8 cellular contexts compared by ENCODE assay signal in genomic region chr5:133244242-133244641, GRCh38.
DNase-seq lines count a peak whose midpoint lies in the region; ATAC-seq and TF ChIP-seq lines count a peak whose summit lies in the region.

No MANE protein-coding gene starts in this region.

- H3K36me3 ChIP-seq in RWPE2 (ENCODE audit: low read depth): no peaks in the 10 kb centered on the region

- CTCF ChIA-PET in AG04450 (lab: Charles Lee): interaction anchor here (0.6 to 5.4 kb wide), 2 partner anchors 87 to 133 kb away, joined by 3 to 68 read pairs; no protein-coding TSS in a partner anchor

- no peak overlapping the region for H3K4me3 ChIP-seq in AG04450 (ENCODE audit: low read depth, low read length)
- no peak overlapping the region for H3K4me3 ChIP-seq in RWPE2 (ENCODE audit: severe bottlenecking)

- no peak overlapping the region for H3K4me3 Mint-ChIP-seq in osteocyte (ENCODE audit: unreplicated experiment)
- H3K4me3 Mint-ChIP-seq in type B pancreatic cell: no peak overlapping the region

- H3K4me1 Mint-ChIP-seq in osteocyte (ENCODE audit: unreplicated experiment) (peaks cover 17% of the 10 kb centered on the region), type B pancreatic cell (ENCODE audit: unreplicated experiment) (peaks cover 14% of the 10 kb centered on the region)

- peaks cover 33% of the 10 kb centered on the region for H3K4me1 ChIP-seq in RWPE2 (ENCODE audit: insufficient read depth, poor library complexity, severe bottlenecking)

- no peak for DNase-seq in AG04450 (ENCODE audit: low read depth, low spot score)
- DNase-seq in RWPE2 (ENCODE audit: low spot score): no peak
- DNase-seq in osteocyte (ENCODE audit: extremely low spot score, unreplicated experiment): no peak
- DNase-seq in type B pancreatic cell (ENCODE audit: extremely low spot score, unreplicated experiment): no peak
- DNase-seq in erythroblast (lab: John Stamatoyannopoulos, UW): no peak
- no peak for DNase-seq in omental fat pad (ENCODE audit: low spot score)

- TF ChIP-seq POLR2A in erythroblast (IDR thresholded peaks at IDR 0.05; ENCODE audit: low read length): no peak

- ATAC-seq in GM19023 (IDR thresholded peaks at IDR 0.05; ENCODE audit: unreplicated experiment) (peak; percentile 53), HG03095 (IDR thresholded peaks at IDR 0.05; ENCODE audit: unreplicated experiment) (peak; percentile 46), RWPE2 (ENCODE audit: low read depth) (no peak), omental fat pad (ENCODE audit: low FRiP score) (no peak)

- TF ChIP-seq CTCF in AG04450 (IDR thresholded peaks at IDR 0.05; ENCODE audit: low read depth, low read length) (no peak), RWPE2 (IDR thresholded peaks at IDR 0.05; ENCODE audit: poor library complexity, severe bottlenecking) (no peak), osteocyte (IDR thresholded peaks at IDR 0.05) (no peak), type B pancreatic cell (conservative IDR thresholded peaks at IDR 0.05) (no peak), omental fat pad (IDR thresholded peaks at IDR 0.05) (no peak)

- H3K9me3 Mint-ChIP-seq in osteocyte (ENCODE audit: unreplicated experiment): no peaks in the 10 kb centered on the region
- peaks cover 4% of the 10 kb centered on the region for H3K9me3 Mint-ChIP-seq in type B pancreatic cell

- H3K27ac ChIP-seq in AG04450 (ENCODE audit: low read depth, low read length) (peak overlapping the region; percentile 39), RWPE2 (ENCODE audit: poor library complexity, severe bottlenecking) (peak overlapping the region; percentile 67)

- peaks cover 8% of the 10 kb centered on the region for H3K9me3 ChIP-seq in AG04450 (ENCODE audit: control insufficient read depth, insufficient read depth, low read length)
- no peaks in the 10 kb centered on the region for H3K9me3 ChIP-seq in RWPE2 (ENCODE audit: severe bottlenecking)

- H3K27me3 ChIP-seq in AG04450 (ENCODE audit: control insufficient read depth, insufficient read depth, low read length) (no peaks in the 10 kb centered on the region), RWPE2 (ENCODE audit: insufficient read depth, poor library complexity, severe bottlenecking) (no peaks in the 10 kb centered on the region)

- H3K27ac Mint-ChIP-seq in osteocyte (ENCODE audit: unreplicated experiment) (no peak overlapping the region), type B pancreatic cell (no peak overlapping the region)

- H3K27me3 Mint-ChIP-seq in osteocyte (ENCODE audit: unreplicated experiment): no peaks in the 10 kb centered on the region
- H3K27me3 Mint-ChIP-seq in type B pancreatic cell: no peaks in the 10 kb centered on the region

- POLR2A ChIA-PET in AG04450 (lab: Yijun Ruan, JAX): interaction anchor here (0.7 to 1.2 kb wide), 2 partner anchors 39 to 686 kb away, joined by 4 read pairs; no protein-coding TSS in a partner anchor

- H3K36me3 Mint-ChIP-seq in osteocyte (ENCODE audit: unreplicated experiment) (no peaks in the 10 kb centered on the region), type B pancreatic cell (no peaks in the 10 kb centered on the region)

Comparison
In these comparisons a context has a peak if more than half of its experiments do, and no peak if none do; other contexts are left out.
1. ATAC-seq: peak in GM19023 (single experiment) and HG03095 (single experiment); none in RWPE2 (single experiment) and omental fat pad (single experiment).